ENCODE assay signal across 13 cellular contexts in the genomic region with DNA sequence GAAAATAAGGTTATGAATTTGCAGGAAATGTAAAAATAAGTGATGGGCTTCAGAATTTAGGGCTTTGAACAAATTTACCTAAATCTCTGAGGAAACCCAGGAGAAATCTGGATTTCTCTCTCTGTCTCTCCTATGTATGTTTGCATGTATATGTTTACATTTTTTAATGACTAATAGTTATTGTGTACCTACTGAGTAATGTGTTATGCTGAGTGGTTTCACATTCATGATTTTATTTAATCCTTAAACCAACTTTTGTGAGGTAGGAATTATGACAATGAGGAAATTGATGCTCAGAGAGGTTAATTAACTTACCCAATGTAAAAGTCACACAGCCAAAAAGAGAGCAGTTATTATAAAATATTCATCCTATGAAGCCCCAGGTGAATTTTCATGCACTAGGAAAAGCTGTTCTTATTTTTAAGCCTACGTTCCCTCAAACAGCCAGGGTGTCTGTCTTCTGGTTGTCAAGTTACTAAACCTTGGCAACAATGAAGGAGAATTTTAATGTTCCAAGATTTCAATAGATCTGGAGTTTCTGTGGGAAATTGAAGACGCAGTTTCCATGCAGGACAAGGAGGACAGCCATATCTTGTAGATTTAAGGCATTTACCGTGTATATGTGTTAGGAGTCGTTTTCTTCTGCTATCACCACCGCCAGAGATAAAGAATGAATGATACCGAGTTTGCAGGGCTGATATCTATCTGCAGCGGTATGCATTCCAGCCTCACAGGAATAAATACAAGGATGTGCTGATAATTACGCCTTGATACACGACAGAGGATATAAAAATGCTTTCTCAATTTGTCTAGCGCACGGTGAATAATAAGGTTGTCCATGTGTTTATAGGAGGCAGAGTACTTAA.
"Had no signal": no experiment of that assay in that cellular context is flagged by ENCODE, and none has a peak within 500 bp of the region (broad histone marks: within the 10 kb centered on the region; RNA-seq: fewer than 3 reads in every experiment).

No MANE protein-coding gene starts in this region.

- H3K4me2 ChIP-seq: neural progenitor cell had no signal

- H3K4me1 ChIP-seq: ascending aorta had no signal

- H3K27me3 ChIP-seq: foreskin keratinocyte, neural progenitor cell had no signal

- H2AFZ ChIP-seq: neural progenitor cell had no signal

- H3K9ac ChIP-seq: neural progenitor cell had no signal

- H3K36me3 ChIP-seq: ascending aorta, neural progenitor cell, spleen had no signal

- H3K9me3 ChIP-seq: ascending aorta, mucosa of descending colon, spleen had no signal

- DNase-seq: activated CD4-positive, alpha-beta T cell treated with anti-CD3 and anti-CD28 coated beads for 1 hour; activated CD4-positive, alpha-beta T cell treated with anti-CD3 and anti-CD28 coated beads, Interleukin-2, amount 50 U/mL, for 1 hour; activated CD8-positive, alpha-beta T cell treated with anti-CD3 and anti-CD28 coated beads, Interleukin-2, amount 10 ng/mL, durations not matched to agents 7 days and 5 days; cortex of kidney; spleen; stimulated activated CD4-positive, alpha-beta T cell treated with anti-CD3 and anti-CD28 coated beads, Interleukin-4, amount 100 ng/mL, for 1 hour; stimulated activated naive CD4-positive, alpha-beta T cell; T-helper 9 cell had no signal

- H3K27ac ChIP-seq: ascending aorta, foreskin keratinocyte, neural progenitor cell, spleen had no signal

- ATAC-seq: activated CD8-positive, alpha-beta T cell treated with anti-CD3 and anti-CD28 coated beads, Interleukin-2, amount 10 ng/mL, durations not matched to agents 7 days and 5 days; activated naive CD4-positive, alpha-beta T cell treated with anti-CD3 and anti-CD28 coated beads, Interleukin-2, amount 50 U/mL, for 72 hours had no signal

- H3K4me3 ChIP-seq: ascending aorta, mucosa of descending colon, neural progenitor cell, spleen had no signal
